12 cellular contexts compared by ENCODE assay signal in the genomic region with DNA sequence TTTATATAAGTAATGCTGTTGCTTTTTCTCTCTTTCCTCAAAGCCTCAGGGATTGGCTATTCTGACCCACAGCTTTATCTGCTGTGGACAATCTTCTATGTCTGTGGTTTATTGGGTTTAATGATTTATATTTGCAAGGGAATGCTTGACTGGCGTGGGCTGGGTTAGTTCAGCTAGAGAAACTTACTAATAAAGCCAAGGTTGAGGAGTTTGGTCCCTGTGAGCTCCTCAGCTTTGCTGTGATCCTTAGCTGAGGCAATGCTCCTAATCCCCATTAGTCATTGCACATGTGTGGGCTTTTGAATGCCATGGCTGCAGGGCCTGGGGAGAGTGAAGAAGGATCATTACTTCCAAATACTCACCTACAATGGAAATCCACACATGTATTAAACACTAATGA.
"Had no signal": no experiment of that assay in that cellular context is flagged by ENCODE, and none has a peak within 500 bp of the region (broad histone marks: within the 10 kb centered on the region; RNA-seq: fewer than 3 reads in every experiment).

No MANE protein-coding gene starts in this region.

- H3K4me1 Mint-ChIP-seq: activated naive CD4-positive, alpha-beta T cell treated with anti-CD3 and anti-CD28 coated beads, Interleukin-2, amount 10 ng/mL, durations not matched to agents 7 days and 5 days; activated T-helper 17 cell treated with anti-CD3 and anti-CD28 coated beads, Interleukin-2, amount 50 U/mL, for 72 hours; naive thymus-derived CD4-positive, alpha-beta T cell; stimulated activated memory B cell treated with anti-CD40 and anti-IgM and Interleukin-4, amounts not matched to agents 10 μg/mL and 1 μg/mL and 100 μg/mL, for 72 hours had no signal

- H3K9me3 ChIP-seq: left lung, mucosa of descending colon, pancreas had no signal

- H3K36me3 ChIP-seq: heart right ventricle, left lung, pancreas had no signal

- DNase-seq: activated naive CD4-positive, alpha-beta T cell treated with anti-CD3 and anti-CD28 coated beads, Interleukin-2, amount 10 ng/mL, durations not matched to agents 7 days and 5 days; caudate nucleus; foreskin melanocyte; heart right ventricle; left lung; mucosa of descending colon; naive thymus-derived CD4-positive, alpha-beta T cell; pancreas; stimulated activated CD4-positive, alpha-beta T cell treated with anti-CD3 and anti-CD28 coated beads, Interleukin-2, amount 100 ng/mL, for 48 hours had no signal

- H3K27me3 Mint-ChIP-seq: activated naive CD4-positive, alpha-beta T cell treated with anti-CD3 and anti-CD28 coated beads, Interleukin-2, amount 10 ng/mL, durations not matched to agents 7 days and 5 days; stimulated activated memory B cell treated with anti-CD40 and anti-IgM and Interleukin-4, amounts not matched to agents 10 μg/mL and 1 μg/mL and 100 μg/mL, for 72 hours had no signal

- H3K36me3 Mint-ChIP-seq: activated naive CD4-positive, alpha-beta T cell treated with anti-CD3 and anti-CD28 coated beads, Interleukin-2, amount 10 ng/mL, durations not matched to agents 7 days and 5 days; naive thymus-derived CD4-positive, alpha-beta T cell; stimulated activated memory B cell treated with anti-CD40 and anti-IgM and Interleukin-4, amounts not matched to agents 10 μg/mL and 1 μg/mL and 100 μg/mL, for 72 hours had no signal

- H3K4me3 Mint-ChIP-seq: activated naive CD4-positive, alpha-beta T cell treated with anti-CD3 and anti-CD28 coated beads, Interleukin-2, amount 10 ng/mL, durations not matched to agents 7 days and 5 days; activated T-helper 17 cell treated with anti-CD3 and anti-CD28 coated beads, Interleukin-2, amount 50 U/mL, for 72 hours; naive thymus-derived CD4-positive, alpha-beta T cell; stimulated activated memory B cell treated with anti-CD40 and anti-IgM and Interleukin-4, amounts not matched to agents 10 μg/mL and 1 μg/mL and 100 μg/mL, for 72 hours; T-helper 1 cell treated with Interleukin-12 subunit alpha and Interleukin-12 subunit beta and Interleukin-4 antibody, amounts not matched to agents 30 μg/mL and 1 μg/mL, for 36 hours had no signal

- H3K27ac Mint-ChIP-seq: activated naive CD4-positive, alpha-beta T cell treated with anti-CD3 and anti-CD28 coated beads, Interleukin-2, amount 10 ng/mL, durations not matched to agents 7 days and 5 days; activated T-helper 17 cell treated with anti-CD3 and anti-CD28 coated beads, Interleukin-2, amount 50 U/mL, for 72 hours; naive thymus-derived CD4-positive, alpha-beta T cell; stimulated activated memory B cell treated with anti-CD40 and anti-IgM and Interleukin-4, amounts not matched to agents 10 μg/mL and 1 μg/mL and 100 μg/mL, for 72 hours; T-helper 1 cell treated with Interleukin-12 subunit alpha and Interleukin-12 subunit beta and Interleukin-4 antibody, amounts not matched to agents 30 μg/mL and 1 μg/mL, for 36 hours had no signal

- H3K9me3 Mint-ChIP-seq: activated naive CD4-positive, alpha-beta T cell treated with anti-CD3 and anti-CD28 coated beads, Interleukin-2, amount 10 ng/mL, durations not matched to agents 7 days and 5 days; activated T-helper 17 cell treated with anti-CD3 and anti-CD28 coated beads, Interleukin-2, amount 50 U/mL, for 72 hours; T-helper 1 cell treated with Interleukin-12 subunit alpha and Interleukin-12 subunit beta and Interleukin-4 antibody, amounts not matched to agents 30 μg/mL and 1 μg/mL, for 36 hours had no signal

- H3K4me3 ChIP-seq: heart right ventricle, left lung, mucosa of descending colon, pancreas had no signal

- H3K27ac ChIP-seq: heart right ventricle, left lung had no signal

- H3K27me3 ChIP-seq: heart right ventricle, left lung, pancreas had no signal
